In the genomic region with DNA sequence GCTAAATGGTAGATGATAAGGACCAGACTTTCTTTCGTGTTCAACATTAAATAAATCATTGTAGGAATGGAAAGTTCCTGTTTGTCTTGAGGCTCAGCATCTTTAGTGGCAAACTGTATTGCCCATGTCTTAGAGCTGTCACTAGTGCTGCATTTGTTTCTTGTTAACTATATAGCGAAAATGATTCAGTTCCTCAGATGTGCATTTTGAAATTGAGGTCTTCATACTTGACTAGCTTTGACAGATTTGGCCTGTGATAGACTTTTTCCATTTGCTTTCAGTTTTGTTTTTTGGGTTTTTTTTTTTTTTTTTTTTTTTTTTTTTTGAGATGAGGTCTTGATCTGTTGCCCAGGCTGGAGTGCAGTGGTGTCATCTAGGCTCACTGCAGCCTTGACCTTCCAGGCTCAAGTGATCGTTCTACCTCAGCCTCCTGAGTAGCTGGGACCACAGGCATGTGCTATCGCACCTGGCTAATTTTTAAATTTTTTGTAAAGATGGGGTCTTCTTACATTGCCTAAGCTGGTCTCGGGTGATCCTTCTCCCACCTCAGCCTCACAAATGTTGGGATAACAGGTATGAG, we compare ENCODE assay signal across 18 cellular contexts. TPM values are rescaled to one million over a fixed set of nuclear protein-coding genes. Genes with fewer than 3 reads are reported as not detected.
DNase-seq lines count a peak whose midpoint lies in the region; ATAC-seq and TF ChIP-seq lines count a peak whose summit lies in the region.
"Had no signal": no experiment of that assay in that cellular context is flagged by ENCODE, and none has a peak within 500 bp of the region (broad histone marks: within the 10 kb centered on the region; RNA-seq: fewer than 3 reads in every experiment).

No MANE protein-coding gene starts in this region.

- no peak overlapping the region for H3K27ac ChIP-seq in gastrocnemius medialis
- H3K27ac ChIP-seq: gastroesophageal sphincter, neutrophil, Peyer's patch, stomach had no signal

- no peak for TF ChIP-seq POLR2A in gastrocnemius medialis (IDR thresholded peaks at IDR 0.05)

- H3K4me1 ChIP-seq in gastrocnemius medialis = no peaks in the 10 kb centered on the region
- H3K4me1 ChIP-seq: gastroesophageal sphincter, Peyer's patch had no signal

- peak overlapping the region; percentile 12 for H3K4me3 Mint-ChIP-seq in activated T-cell treated with anti-CD3 and anti-CD28 coated beads, Interleukin-2, amount 50 U/mL, for 24 hours
- peak overlapping the region; percentile 14 for H3K4me3 Mint-ChIP-seq in activated CD8-positive, alpha-beta T cell treated with anti-CD3 and anti-CD28 coated beads, Interleukin-2, amount 10 ng/mL, durations not matched to agents 7 days and 5 days
- H3K4me3 Mint-ChIP-seq in stimulated activated naive B cell treated with anti-CD40 and anti-IgM and Interleukin-4, amounts not matched to agents 10 μg/mL and 1 μg/mL and 100 μg/mL, for 72 hours = peak overlapping the region; percentile 60 to 61
- H3K4me3 Mint-ChIP-seq: GM23338 had no signal

- peak overlapping the region; percentile 84 for H3K27ac Mint-ChIP-seq in activated T-cell treated with anti-CD3 and anti-CD28 coated beads, Interleukin-2, amount 50 U/mL, for 24 hours
- peak overlapping the region; percentile 61 for H3K27ac Mint-ChIP-seq in activated CD8-positive, alpha-beta T cell treated with anti-CD3 and anti-CD28 coated beads, Interleukin-2, amount 10 ng/mL, durations not matched to agents 7 days and 5 days
- H3K27ac Mint-ChIP-seq in stimulated activated naive B cell treated with anti-CD40 and anti-IgM and Interleukin-4, amounts not matched to agents 10 μg/mL and 1 μg/mL and 100 μg/mL, for 72 hours = peak overlapping the region; percentile 92
- H3K27ac Mint-ChIP-seq: GM23338 had no signal

- in situ Hi-C loops in gastrocnemius medialis (cut with MboI; ENCODE audit: low sequenced_read_pairs in 4 of 4) = no loop called here

- no peak for TF ChIP-seq CTCF in gastrocnemius medialis (IDR thresholded peaks at IDR 0.05 in 4 of 5, conservative IDR thresholded peaks at IDR 0.05 in 1 of 5)

- intact Hi-C loops in posterior vena cava (cut with DNase I) = no loop called here
- intact Hi-C loops in gastrocnemius medialis (cut with DNase I; ENCODE audit: low total_unique reads) = no loop called here

- H3K36me3 ChIP-seq in gastrocnemius medialis = no peaks in the 10 kb centered on the region
- H3K36me3 ChIP-seq: gastroesophageal sphincter, Peyer's patch, stomach had no signal

- ATAC-seq in HG02973 (IDR thresholded peaks at IDR 0.05; ENCODE audit: unreplicated experiment) = peak; percentile 55
- ATAC-seq in activated CD8-positive, alpha-beta T cell treated with anti-CD3 and anti-CD28 coated beads, Interleukin-2, amount 10 ng/mL, durations not matched to agents 7 days and 5 days = peak; percentile 72
- peak; percentile 99 for ATAC-seq in stimulated activated naive B cell treated with anti-CD40 and anti-IgM and Interleukin-4, amounts not matched to agents 10 μg/mL and 1 μg/mL and 100 μg/mL, for 72 hours (replicated peaks)
- ATAC-seq in HG03159 (IDR thresholded peaks at IDR 0.05; ENCODE audit: unreplicated experiment) = no peak
- ATAC-seq in gastrocnemius medialis = no peak
- ATAC-seq: gastroesophageal sphincter, GM23338, left cardiac atrium had no signal

- H3K27me3 ChIP-seq in gastrocnemius medialis = no peaks in the 10 kb centered on the region
- H3K27me3 ChIP-seq: gastroesophageal sphincter, neutrophil, Peyer's patch, stomach had no signal

- DNase-seq in activated T-cell treated with anti-CD3 and anti-CD28 coated beads, Interleukin-2, amount 50 U/mL, for 24 hours = no peak
- DNase-seq in activated T-cell treated with anti-CD3 and anti-CD28 coated beads for 4 hours (no peak), posterior vena cava (ENCODE audit: low spot score) (no peak), gastrocnemius medialis (no peak)
- no peak for DNase-seq in activated CD8-positive, alpha-beta T cell treated with anti-CD3 and anti-CD28 coated beads, Interleukin-2, amount 10 ng/mL, durations not matched to agents 7 days and 5 days
- DNase-seq in stimulated activated naive B cell treated with anti-CD40 and anti-IgM and Interleukin-4, amounts not matched to agents 10 μg/mL and 1 μg/mL and 100 μg/mL, for 72 hours = no peak
- DNase-seq: ACHN; activated effector memory CD4-positive, alpha-beta T cell treated with anti-CD3 and anti-CD28 coated beads, Interleukin-2, amount 50 U/mL, for 16 hours; cortex of kidney; DMS53; left cardiac atrium; Peyer's patch; stomach had no signal

- H3K9me3 Mint-ChIP-seq in activated T-cell treated with anti-CD3 and anti-CD28 coated beads, Interleukin-2, amount 50 U/mL, for 24 hours = no peaks in the 10 kb centered on the region
- no peaks in the 10 kb centered on the region for H3K9me3 Mint-ChIP-seq in activated CD8-positive, alpha-beta T cell treated with anti-CD3 and anti-CD28 coated beads, Interleukin-2, amount 10 ng/mL, durations not matched to agents 7 days and 5 days (ENCODE audit: insufficient read depth)
- no peaks in the 10 kb centered on the region for H3K9me3 Mint-ChIP-seq in stimulated activated naive B cell treated with anti-CD40 and anti-IgM and Interleukin-4, amounts not matched to agents 10 μg/mL and 1 μg/mL and 100 μg/mL, for 72 hours
- H3K9me3 Mint-ChIP-seq: GM23338 had no signal

- H3K27me3 Mint-ChIP-seq in activated T-cell treated with anti-CD3 and anti-CD28 coated beads, Interleukin-2, amount 50 U/mL, for 24 hours = no peaks in the 10 kb centered on the region
- no peaks in the 10 kb centered on the region for H3K27me3 Mint-ChIP-seq in activated CD8-positive, alpha-beta T cell treated with anti-CD3 and anti-CD28 coated beads, Interleukin-2, amount 10 ng/mL, durations not matched to agents 7 days and 5 days (ENCODE audit: low read depth)
- H3K27me3 Mint-ChIP-seq in stimulated activated naive B cell treated with anti-CD40 and anti-IgM and Interleukin-4, amounts not matched to agents 10 μg/mL and 1 μg/mL and 100 μg/mL, for 72 hours = no peaks in the 10 kb centered on the region

- no peak overlapping the region for H3K4me3 ChIP-seq in gastrocnemius medialis
- H3K4me3 ChIP-seq: gastroesophageal sphincter, GM23338, Peyer's patch, stomach had no signal

- CTCF ChIA-PET in activated CD8-positive, alpha-beta T cell treated with anti-CD3 and anti-CD28 coated beads, Interleukin-2, amount 10 ng/mL, durations not matched to agents 7 days and 5 days (lab: Charles Lee) = interaction anchor here (0.9 kb wide), 1 partner anchor 30 kb away, joined by 3 read pairs; no protein-coding TSS in a partner anchor

- peaks cover 18% of the 10 kb centered on the region for H3K4me1 Mint-ChIP-seq in activated T-cell treated with anti-CD3 and anti-CD28 coated beads, Interleukin-2, amount 50 U/mL, for 24 hours (ENCODE audit: low read depth)
- H3K4me1 Mint-ChIP-seq in activated CD8-positive, alpha-beta T cell treated with anti-CD3 and anti-CD28 coated beads, Interleukin-2, amount 10 ng/mL, durations not matched to agents 7 days and 5 days (ENCODE audit: low read depth) = peaks cover 9% of the 10 kb centered on the region
- H3K4me1 Mint-ChIP-seq in stimulated activated naive B cell treated with anti-CD40 and anti-IgM and Interleukin-4, amounts not matched to agents 10 μg/mL and 1 μg/mL and 100 μg/mL, for 72 hours = peaks cover 6 to 12% of the 10 kb centered on the region in 2 donors
- H3K4me1 Mint-ChIP-seq: GM23338 had no signal

- peaks cover 86% of the 10 kb centered on the region for H3K36me3 Mint-ChIP-seq in activated T-cell treated with anti-CD3 and anti-CD28 coated beads, Interleukin-2, amount 50 U/mL, for 24 hours (ENCODE audit: low read depth)
- H3K36me3 Mint-ChIP-seq in activated CD8-positive, alpha-beta T cell treated with anti-CD3 and anti-CD28 coated beads, Interleukin-2, amount 10 ng/mL, durations not matched to agents 7 days and 5 days (ENCODE audit: low read depth) = peaks cover 80% of the 10 kb centered on the region
- H3K36me3 Mint-ChIP-seq in stimulated activated naive B cell treated with anti-CD40 and anti-IgM and Interleukin-4, amounts not matched to agents 10 μg/mL and 1 μg/mL and 100 μg/mL, for 72 hours = peaks cover 0 to 11% of the 10 kb centered on the region in 2 donors

- POLR2A ChIA-PET in activated CD8-positive, alpha-beta T cell treated with anti-CD3 and anti-CD28 coated beads, Interleukin-2, amount 10 ng/mL, durations not matched to agents 7 days and 5 days (lab: Charles Lee) = interaction anchor here (1.6 kb wide), 1 partner anchor 9 kb away, joined by 11 read pairs; the partner anchor contains the start of gene RPLP1

- no peaks in the 10 kb centered on the region for H3K9me3 ChIP-seq in gastrocnemius medialis
- H3K9me3 ChIP-seq: gastroesophageal sphincter, neutrophil, Peyer's patch, stomach had no signal

RNA-seq across cellular contexts. Expression of gene RPLP1, which starts 9.5 kb away (rescaled TPM):
- 1,000 to 10,000 TPM; 1,664 to 1,767 TPM for total RNA-seq in activated CD8-positive, alpha-beta T cell treated with anti-CD3 and anti-CD28 coated beads, Interleukin-2, amount 10 ng/mL, durations not matched to agents 7 days and 5 days
- total RNA-seq in posterior vena cava = 1,000 to 10,000 TPM; 1,397 to 1,408 TPM
- 1,000 to 10,000 TPM in 1 of 4 donors, 100 to 1,000 TPM in 3; 849 to 1,174 (median 925) TPM for total RNA-seq in gastrocnemius medialis

RNA-seq across cellular contexts. Expression of gene KIF23, which starts 29.0 kb away (rescaled TPM):
- 10 to 100 TPM; 80.7 to 87.9 TPM for total RNA-seq in activated CD8-positive, alpha-beta T cell treated with anti-CD3 and anti-CD28 coated beads, Interleukin-2, amount 10 ng/mL, durations not matched to agents 7 days and 5 days
- total RNA-seq in posterior vena cava (1 to 10 TPM; 3.3 to 4.7 TPM), gastrocnemius medialis (under 1 TPM in 2 of 4 donors, not detected in 2; 0.47 to 0.81 TPM)

Comparison
In these comparisons a context has a peak if more than half of its experiments do, and no peak if none do; other contexts are left out.
1. ATAC-seq: peak in HG02973 (single experiment), activated CD8-positive, alpha-beta T cell treated with anti-CD3 and anti-CD28 coated beads, Interleukin-2, amount 10 ng/mL, durations not matched to agents 7 days and 5 days (single experiment) and stimulated activated naive B cell treated with anti-CD40 and anti-IgM and Interleukin-4, amounts not matched to agents 10 μg/mL and 1 μg/mL and 100 μg/mL, for 72 hours (2 of 2); none in HG03159 (single experiment) and gastrocnemius medialis (0 of 2).
2. RNA of gene KIF23, which starts 29.0 kb away (total RNA-seq): 80.7 to 87.9 TPM in activated CD8-positive, alpha-beta T cell treated with anti-CD3 and anti-CD28 coated beads, Interleukin-2, amount 10 ng/mL, durations not matched to agents 7 days and 5 days; 3.3 to 4.7 TPM in posterior vena cava and 0.47 to 0.81 TPM in gastrocnemius medialis; every median in the first group is over 10 times any median in the second.
3. Peak in every context shown above with its lines, with median percentiles within 50 percentile points of each other: H3K27ac Mint-ChIP-seq and H3K4me3 Mint-ChIP-seq.